1 cellular context compared by ENCODE assay signal in the genomic region with DNA sequence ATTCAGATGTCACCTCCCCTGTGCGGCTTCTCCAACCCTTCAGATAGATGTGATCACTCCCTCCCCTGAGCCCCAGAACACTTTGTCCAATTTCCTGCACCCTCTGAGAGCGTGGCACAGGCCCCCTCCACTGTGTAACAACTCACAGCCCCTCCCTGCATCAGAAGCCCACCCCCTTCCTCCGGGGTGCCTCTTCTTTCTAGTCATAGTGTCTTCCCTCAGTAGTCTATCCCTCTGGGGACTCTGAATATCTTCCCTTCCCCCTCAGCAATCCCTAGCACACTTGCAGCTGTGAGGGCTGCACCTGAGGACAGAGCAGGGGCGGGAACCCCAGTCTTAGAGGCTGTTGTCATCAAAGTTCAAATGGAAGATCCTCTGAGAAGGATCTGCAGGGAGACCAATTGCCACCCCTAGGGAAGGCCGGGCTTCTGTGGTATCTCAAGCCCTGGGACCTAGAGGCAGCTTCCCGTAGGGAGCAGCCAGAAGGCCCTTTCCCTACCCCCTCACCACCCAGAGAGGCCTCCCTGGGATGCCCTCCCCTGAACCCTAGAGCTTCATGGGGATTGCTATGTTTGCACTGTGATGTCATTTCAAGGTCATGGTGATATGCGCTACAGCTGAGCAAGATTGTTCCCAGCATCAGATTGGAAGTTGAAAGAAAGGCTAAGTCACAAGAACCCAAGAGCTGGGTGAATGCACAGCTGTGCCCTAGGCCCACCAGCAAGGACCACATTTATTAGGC.
TF ChIP-seq lines count a peak whose summit lies in the region.

No MANE protein-coding gene starts in this region.

TF ChIP-seq in HepG2, 621 proteins besides CTCF, POLR2A, EP300 and RAD21 (continued from another document and continues in another):
- TF ChIP-seq, protein P1, sequence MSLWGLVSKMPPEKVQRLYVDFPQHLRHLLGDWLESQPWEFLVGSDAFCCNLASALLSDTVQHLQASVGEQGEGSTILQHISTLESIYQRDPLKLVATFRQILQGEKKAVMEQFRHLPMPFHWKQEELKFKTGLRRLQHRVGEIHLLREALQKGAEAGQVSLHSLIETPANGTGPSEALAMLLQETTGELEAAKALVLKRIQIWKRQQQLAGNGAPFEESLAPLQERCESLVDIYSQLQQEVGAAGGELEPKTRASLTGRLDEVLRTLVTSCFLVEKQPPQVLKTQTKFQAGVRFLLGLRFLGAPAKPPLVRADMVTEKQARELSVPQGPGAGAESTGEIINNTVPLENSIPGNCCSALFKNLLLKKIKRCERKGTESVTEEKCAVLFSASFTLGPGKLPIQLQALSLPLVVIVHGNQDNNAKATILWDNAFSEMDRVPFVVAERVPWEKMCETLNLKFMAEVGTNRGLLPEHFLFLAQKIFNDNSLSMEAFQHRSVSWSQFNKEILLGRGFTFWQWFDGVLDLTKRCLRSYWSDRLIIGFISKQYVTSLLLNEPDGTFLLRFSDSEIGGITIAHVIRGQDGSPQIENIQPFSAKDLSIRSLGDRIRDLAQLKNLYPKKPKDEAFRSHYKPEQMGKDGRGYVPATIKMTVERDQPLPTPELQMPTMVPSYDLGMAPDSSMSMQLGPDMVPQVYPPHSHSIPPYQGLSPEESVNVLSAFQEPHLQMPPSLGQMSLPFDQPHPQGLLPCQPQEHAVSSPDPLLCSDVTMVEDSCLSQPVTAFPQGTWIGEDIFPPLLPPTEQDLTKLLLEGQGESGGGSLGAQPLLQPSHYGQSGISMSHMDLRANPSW (CRISPR knock-in tag; IDR thresholded peaks at IDR 0.05; ENCODE audit: borderline replicate concordance) = no peak
- TF ChIP-seq TBX3 (IDR thresholded peaks at IDR 0.05; ENCODE audit: borderline replicate concordance) = no peak
- peak; percentile 64; the same call in 1 of the 2 replicates for TF ChIP-seq HDAC1 (CRISPR knock-in tag; IDR thresholded peaks at IDR 0.05)
- no peak for TF ChIP-seq ZNF879 (CRISPR knock-in tag; IDR thresholded peaks at IDR 0.05)
- no peak for TF ChIP-seq SATB2 (CRISPR knock-in tag; IDR thresholded peaks at IDR 0.05)
- TF ChIP-seq RBFOX2 (IDR thresholded peaks at IDR 0.05; ENCODE audit: low read depth, low read length) = no peak
- TF ChIP-seq LCORL (IDR thresholded peaks at IDR 0.05) = no peak
- 0 out of 2 replicates have a peak, but pooled peaks have one; percentile 30 for TF ChIP-seq LCORL (CRISPR knock-in tag; IDR thresholded peaks at IDR 0.05)
- TF ChIP-seq, protein P2, sequence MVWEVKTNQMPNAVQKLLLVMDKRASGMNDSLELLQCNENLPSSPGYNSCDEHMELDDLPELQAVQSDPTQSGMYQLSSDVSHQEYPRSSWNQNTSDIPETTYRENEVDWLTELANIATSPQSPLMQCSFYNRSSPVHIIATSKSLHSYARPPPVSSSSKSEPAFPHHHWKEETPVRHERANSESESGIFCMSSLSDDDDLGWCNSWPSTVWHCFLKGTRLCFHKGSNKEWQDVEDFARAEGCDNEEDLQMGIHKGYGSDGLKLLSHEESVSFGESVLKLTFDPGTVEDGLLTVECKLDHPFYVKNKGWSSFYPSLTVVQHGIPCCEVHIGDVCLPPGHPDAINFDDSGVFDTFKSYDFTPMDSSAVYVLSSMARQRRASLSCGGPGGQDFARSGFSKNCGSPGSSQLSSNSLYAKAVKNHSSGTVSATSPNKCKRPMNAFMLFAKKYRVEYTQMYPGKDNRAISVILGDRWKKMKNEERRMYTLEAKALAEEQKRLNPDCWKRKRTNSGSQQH (CRISPR knock-in tag; IDR thresholded peaks at IDR 0.05; ENCODE audit: low read depth) = no peak
- TF ChIP-seq ZSCAN20 (CRISPR knock-in tag; IDR thresholded peaks at IDR 0.05; ENCODE audit: borderline replicate concordance) = no peak
- TF ChIP-seq ZNF572 (CRISPR knock-in tag; IDR thresholded peaks at IDR 0.05) = no peak
- no peak for TF ChIP-seq MBD4 (IDR thresholded peaks at IDR 0.05; ENCODE audit: borderline replicate concordance, low read length)
- no peak for TF ChIP-seq RFX5 (IDR thresholded peaks at IDR 0.05; ENCODE audit: low read depth, low read length)
- TF ChIP-seq, protein P3, sequence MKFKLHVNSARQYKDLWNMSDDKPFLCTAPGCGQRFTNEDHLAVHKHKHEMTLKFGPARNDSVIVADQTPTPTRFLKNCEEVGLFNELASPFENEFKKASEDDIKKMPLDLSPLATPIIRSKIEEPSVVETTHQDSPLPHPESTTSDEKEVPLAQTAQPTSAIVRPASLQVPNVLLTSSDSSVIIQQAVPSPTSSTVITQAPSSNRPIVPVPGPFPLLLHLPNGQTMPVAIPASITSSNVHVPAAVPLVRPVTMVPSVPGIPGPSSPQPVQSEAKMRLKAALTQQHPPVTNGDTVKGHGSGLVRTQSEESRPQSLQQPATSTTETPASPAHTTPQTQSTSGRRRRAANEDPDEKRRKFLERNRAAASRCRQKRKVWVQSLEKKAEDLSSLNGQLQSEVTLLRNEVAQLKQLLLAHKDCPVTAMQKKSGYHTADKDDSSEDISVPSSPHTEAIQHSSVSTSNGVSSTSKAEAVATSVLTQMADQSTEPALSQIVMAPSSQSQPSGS (CRISPR knock-in tag; IDR thresholded peaks at IDR 0.05) = peak; percentile 95
- TF ChIP-seq, protein P4, sequence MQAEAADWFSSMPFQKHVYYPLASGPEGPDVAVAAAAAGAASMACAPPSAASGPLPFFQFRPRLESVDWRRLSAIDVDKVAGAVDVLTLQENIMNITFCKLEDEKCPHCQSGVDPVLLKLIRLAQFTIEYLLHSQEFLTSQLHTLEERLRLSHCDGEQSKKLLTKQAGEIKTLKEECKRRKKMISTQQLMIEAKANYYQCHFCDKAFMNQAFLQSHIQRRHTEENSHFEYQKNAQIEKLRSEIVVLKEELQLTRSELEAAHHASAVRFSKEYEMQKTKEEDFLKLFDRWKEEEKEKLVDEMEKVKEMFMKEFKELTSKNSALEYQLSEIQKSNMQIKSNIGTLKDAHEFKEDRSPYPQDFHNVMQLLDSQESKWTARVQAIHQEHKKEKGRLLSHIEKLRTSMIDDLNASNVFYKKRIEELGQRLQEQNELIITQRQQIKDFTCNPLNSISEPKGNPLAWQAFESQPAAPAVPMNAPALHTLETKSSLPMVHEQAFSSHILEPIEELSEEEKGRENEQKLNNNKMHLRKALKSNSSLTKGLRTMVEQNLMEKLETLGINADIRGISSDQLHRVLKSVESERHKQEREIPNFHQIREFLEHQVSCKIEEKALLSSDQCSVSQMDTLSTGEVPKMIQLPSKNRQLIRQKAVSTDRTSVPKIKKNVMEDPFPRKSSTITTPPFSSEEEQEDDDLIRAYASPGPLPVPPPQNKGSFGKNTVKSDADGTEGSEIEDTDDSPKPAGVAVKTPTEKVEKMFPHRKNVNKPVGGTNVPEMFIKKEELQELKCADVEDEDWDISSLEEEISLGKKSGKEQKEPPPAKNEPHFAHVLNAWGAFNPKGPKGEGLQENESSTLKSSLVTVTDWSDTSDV (CRISPR knock-in tag; IDR thresholded peaks at IDR 0.05) = no peak
- TF ChIP-seq TP53 (CRISPR knock-in tag; conservative IDR thresholded peaks at IDR 0.05) = no peak
- TF ChIP-seq, protein P5, sequence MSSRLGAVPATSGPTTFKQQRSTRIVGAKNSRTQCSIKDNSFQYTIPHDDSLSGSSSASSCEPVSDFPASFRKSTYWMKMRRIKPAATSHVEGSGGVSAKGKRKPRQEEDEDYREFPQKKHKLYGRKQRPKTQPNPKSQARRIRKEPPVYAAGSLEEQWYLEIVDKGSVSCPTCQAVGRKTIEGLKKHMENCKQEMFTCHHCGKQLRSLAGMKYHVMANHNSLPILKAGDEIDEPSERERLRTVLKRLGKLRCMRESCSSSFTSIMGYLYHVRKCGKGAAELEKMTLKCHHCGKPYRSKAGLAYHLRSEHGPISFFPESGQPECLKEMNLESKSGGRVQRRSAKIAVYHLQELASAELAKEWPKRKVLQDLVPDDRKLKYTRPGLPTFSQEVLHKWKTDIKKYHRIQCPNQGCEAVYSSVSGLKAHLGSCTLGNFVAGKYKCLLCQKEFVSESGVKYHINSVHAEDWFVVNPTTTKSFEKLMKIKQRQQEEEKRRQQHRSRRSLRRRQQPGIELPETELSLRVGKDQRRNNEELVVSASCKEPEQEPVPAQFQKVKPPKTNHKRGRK (CRISPR knock-in tag; IDR thresholded peaks at IDR 0.05) = no peak
- TF ChIP-seq RBM39 (IDR thresholded peaks at IDR 0.05; ENCODE audit: low read depth, low read length, poor library complexity, severe bottlenecking) = no peak
- no peak; the same call in 1 of the 2 replicates for TF ChIP-seq ARID2 (CRISPR knock-in tag; IDR thresholded peaks at IDR 0.05; ENCODE audit: borderline replicate concordance)
- no peak for TF ChIP-seq SMARCE1 (IDR thresholded peaks at IDR 0.05; ENCODE audit: borderline replicate concordance)
- TF ChIP-seq, protein P6, sequence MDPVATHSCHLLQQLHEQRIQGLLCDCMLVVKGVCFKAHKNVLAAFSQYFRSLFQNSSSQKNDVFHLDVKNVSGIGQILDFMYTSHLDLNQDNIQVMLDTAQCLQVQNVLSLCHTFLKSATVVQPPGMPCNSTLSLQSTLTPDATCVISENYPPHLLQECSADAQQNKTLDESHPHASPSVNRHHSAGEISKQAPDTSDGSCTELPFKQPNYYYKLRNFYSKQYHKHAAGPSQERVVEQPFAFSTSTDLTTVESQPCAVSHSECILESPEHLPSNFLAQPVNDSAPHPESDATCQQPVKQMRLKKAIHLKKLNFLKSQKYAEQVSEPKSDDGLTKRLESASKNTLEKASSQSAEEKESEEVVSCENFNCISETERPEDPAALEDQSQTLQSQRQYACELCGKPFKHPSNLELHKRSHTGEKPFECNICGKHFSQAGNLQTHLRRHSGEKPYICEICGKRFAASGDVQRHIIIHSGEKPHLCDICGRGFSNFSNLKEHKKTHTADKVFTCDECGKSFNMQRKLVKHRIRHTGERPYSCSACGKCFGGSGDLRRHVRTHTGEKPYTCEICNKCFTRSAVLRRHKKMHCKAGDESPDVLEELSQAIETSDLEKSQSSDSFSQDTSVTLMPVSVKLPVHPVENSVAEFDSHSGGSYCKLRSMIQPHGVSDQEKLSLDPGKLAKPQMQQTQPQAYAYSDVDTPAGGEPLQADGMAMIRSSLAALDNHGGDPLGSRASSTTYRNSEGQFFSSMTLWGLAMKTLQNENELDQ (CRISPR knock-in tag; IDR thresholded peaks at IDR 0.05; ENCODE audit: borderline replicate concordance) = no peak
- TF ChIP-seq SP1 (IDR thresholded peaks at IDR 0.05) = no peak
- TF ChIP-seq SP1 (CRISPR knock-in tag; IDR thresholded peaks at IDR 0.05) = no peak
- TF ChIP-seq ATF1 (CRISPR knock-in tag; IDR thresholded peaks at IDR 0.05) = no peak
- peak; percentile 76 for TF ChIP-seq BCL6 (CRISPR knock-in tag; IDR thresholded peaks at IDR 0.05)
- TF ChIP-seq ARNTL (CRISPR knock-in tag; IDR thresholded peaks at IDR 0.05) = 0 out of 2 replicates have a peak, but pooled peaks have one; percentile 33
- TF ChIP-seq, protein P7, sequence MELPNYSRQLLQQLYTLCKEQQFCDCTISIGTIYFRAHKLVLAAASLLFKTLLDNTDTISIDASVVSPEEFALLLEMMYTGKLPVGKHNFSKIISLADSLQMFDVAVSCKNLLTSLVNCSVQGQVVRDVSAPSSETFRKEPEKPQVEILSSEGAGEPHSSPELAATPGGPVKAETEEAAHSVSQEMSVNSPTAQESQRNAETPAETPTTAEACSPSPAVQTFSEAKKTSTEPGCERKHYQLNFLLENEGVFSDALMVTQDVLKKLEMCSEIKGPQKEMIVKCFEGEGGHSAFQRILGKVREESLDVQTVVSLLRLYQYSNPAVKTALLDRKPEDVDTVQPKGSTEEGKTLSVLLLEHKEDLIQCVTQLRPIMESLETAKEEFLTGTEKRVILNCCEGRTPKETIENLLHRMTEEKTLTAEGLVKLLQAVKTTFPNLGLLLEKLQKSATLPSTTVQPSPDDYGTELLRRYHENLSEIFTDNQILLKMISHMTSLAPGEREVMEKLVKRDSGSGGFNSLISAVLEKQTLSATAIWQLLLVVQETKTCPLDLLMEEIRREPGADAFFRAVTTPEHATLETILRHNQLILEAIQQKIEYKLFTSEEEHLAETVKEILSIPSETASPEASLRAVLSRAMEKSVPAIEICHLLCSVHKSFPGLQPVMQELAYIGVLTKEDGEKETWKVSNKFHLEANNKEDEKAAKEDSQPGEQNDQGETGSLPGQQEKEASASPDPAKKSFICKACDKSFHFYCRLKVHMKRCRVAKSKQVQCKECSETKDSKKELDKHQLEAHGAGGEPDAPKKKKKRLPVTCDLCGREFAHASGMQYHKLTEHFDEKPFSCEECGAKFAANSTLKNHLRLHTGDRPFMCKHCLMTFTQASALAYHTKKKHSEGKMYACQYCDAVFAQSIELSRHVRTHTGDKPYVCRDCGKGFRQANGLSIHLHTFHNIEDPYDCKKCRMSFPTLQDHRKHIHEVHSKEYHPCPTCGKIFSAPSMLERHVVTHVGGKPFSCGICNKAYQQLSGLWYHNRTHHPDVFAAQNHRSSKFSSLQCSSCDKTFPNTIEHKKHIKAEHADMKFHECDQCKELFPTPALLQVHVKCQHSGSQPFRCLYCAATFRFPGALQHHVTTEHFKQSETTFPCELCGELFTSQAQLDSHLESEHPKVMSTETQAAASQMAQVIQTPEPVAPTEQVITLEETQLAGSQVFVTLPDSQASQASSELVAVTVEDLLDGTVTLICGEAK (IDR thresholded peaks at IDR 0.05) = no peak
- TF ChIP-seq, protein P7 (CRISPR knock-in tag; IDR thresholded peaks at IDR 0.05) = no peak
- TF ChIP-seq ZNF878 (CRISPR knock-in tag; IDR thresholded peaks at IDR 0.05) = no peak
- no peak for TF ChIP-seq KLF13 (CRISPR knock-in tag; IDR thresholded peaks at IDR 0.05)
- TF ChIP-seq RARA (CRISPR knock-in tag; IDR thresholded peaks at IDR 0.05) = peak; percentile 92
- TF ChIP-seq ZNF567 (CRISPR knock-in tag; IDR thresholded peaks at IDR 0.05; ENCODE audit: borderline replicate concordance) = no peak
- no peak for TF ChIP-seq ZNF282 (IDR thresholded peaks at IDR 0.05; ENCODE audit: partially characterized antibody)
